Comparison of ENCODE assay signal across 1 cellular context in the genomic region with DNA sequence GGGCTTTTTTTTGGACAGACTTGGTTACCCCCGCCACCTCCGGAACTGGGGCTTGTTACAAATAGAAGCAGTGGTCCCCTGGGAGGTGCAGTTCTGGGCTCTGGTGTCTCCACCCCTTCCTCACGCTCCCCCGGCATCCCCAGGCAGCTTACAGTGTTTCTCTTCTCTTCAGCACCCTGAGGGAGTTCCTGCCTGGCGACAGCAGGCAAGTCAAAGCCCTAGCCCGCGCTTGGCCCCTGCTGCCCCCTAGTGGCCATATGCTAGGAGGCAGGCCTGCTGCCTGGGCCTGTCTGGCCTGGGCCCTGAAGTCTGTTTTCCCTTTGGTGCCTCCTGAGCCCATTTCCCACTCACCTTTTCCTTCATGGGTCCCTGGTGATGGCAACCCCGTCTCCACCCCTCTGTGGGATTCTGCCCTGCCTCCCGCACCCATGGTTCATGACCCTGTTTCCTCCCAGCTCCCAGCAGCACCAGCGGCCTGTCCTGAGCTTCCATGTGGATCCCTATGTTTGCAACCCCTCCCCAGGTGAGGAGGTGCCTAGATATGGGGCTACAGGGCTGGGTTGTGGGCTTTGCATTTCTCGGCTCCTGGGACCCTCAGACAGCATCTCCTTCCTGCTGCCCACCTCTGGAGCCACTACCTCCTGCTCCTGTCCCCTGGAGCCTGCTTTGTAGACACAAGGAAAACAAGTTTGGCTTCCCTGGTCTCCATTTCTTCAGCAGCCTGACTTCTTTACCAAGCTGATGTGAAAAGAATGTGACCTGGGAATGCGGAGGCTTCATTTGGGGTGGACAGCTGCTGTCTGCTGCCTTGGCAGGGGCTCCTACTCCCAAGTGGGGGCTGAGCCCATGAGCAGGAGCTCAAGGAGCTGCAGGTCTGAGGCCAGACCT.
TF ChIP-seq lines count a peak whose summit lies in the region.

No MANE protein-coding gene starts in this region.

TF ChIP-seq in GM12878, 131 proteins besides CTCF, POLR2A, EP300 and RAD21 (continued from another document and continues in another):
- TF ChIP-seq MAX (IDR thresholded peaks at IDR 0.05; ENCODE audit: low read depth, low read length) (peak; percentile 52; the same call in 1 of the 2 replicates), RAD51 (IDR thresholded peaks at IDR 0.05) (no peak), YBX1 (IDR thresholded peaks at IDR 0.05) (no peak), YY1 (IDR thresholded peaks at IDR 0.05; ENCODE audit: low read depth, low read length) (peak; percentile 76), JUND (IDR thresholded peaks at IDR 0.05; ENCODE audit: low read depth, low read length) (no peak), POLR2AphosphoS2 (IDR thresholded peaks at IDR 0.05; ENCODE audit: low read depth, low read length) (0 out of 2 replicates have a peak, but pooled peaks have one; percentile 74), GABPA (IDR thresholded peaks at IDR 0.05; ENCODE audit: low read depth) (no peak), MYC (IDR thresholded peaks at IDR 0.05; ENCODE audit: insufficient read depth, insufficient read length, insufficient replicate concordance, low read length, severe bottlenecking) (no peak), KDM1A (IDR thresholded peaks at IDR 0.05; ENCODE audit: borderline replicate concordance) (no peak), MEF2A (IDR thresholded peaks at IDR 0.05; ENCODE audit: insufficient read depth, low read depth, low read length) (peak; percentile 22; the same call in 1 of the 2 replicates), ZNF274 (IDR thresholded peaks at IDR 0.05; ENCODE audit: insufficient read depth, insufficient read length) (no peak), HCFC1 (IDR thresholded peaks at IDR 0.05; ENCODE audit: low read length) (peak; percentile 18; the same call in 1 of the 2 replicates), RCOR1 (conservative IDR thresholded peaks at IDR 0.05; ENCODE audit: low read depth, low read length) (0 out of 2 replicates have a peak, but pooled peaks have one; percentile 33), IRF4 (IDR thresholded peaks at IDR 0.05; ENCODE audit: low read depth, low read length) (peak; percentile 14; the same call in 1 of the 2 replicates), SKIL (IDR thresholded peaks at IDR 0.05; ENCODE audit: low read depth, poor library complexity, severe bottlenecking) (no peak), SMAD1 (IDR thresholded peaks at IDR 0.05; ENCODE audit: low read depth, partially characterized antibody) (no peak), ZBTB33 (IDR thresholded peaks at IDR 0.05) (no peak), LARP7 (IDR thresholded peaks at IDR 0.05) (peak; percentile 82), RFX5 (IDR thresholded peaks at IDR 0.05; ENCODE audit: low read depth, low read length) (peak; percentile 68; the same call in 1 of the 2 replicates), TARDBP (IDR thresholded peaks at IDR 0.05; ENCODE audit: borderline replicate concordance) (0 out of 2 replicates have a peak, but pooled peaks have one; percentile 61), CREB1 (IDR thresholded peaks at IDR 0.05; ENCODE audit: low read depth) (0 out of 2 replicates have a peak, but pooled peaks have one; percentile 33), CEBPZ (IDR thresholded peaks at IDR 0.05; ENCODE audit: low read depth, low read length) (no peak; the same call in 1 of the 2 replicates), PAX5 (IDR thresholded peaks at IDR 0.05; ENCODE audit: borderline replicate concordance, low read depth, low read length) (0 out of 2 replicates have a peak, but pooled peaks have one; percentile 28), SIN3A (IDR thresholded peaks at IDR 0.05; ENCODE audit: low read depth, low read length) (peak; percentile 64; the same call in 1 of the 2 replicates), ATF7 (IDR thresholded peaks at IDR 0.05; ENCODE audit: low read depth) (no peak), SIX5 (IDR thresholded peaks at IDR 0.05; ENCODE audit: low read depth, low read length, severe bottlenecking) (no peak), ZNF592 (IDR thresholded peaks at IDR 0.05) (no peak), ZNF622 (IDR thresholded peaks at IDR 0.05) (no peak)
- TF ChIP-seq, protein P1, sequence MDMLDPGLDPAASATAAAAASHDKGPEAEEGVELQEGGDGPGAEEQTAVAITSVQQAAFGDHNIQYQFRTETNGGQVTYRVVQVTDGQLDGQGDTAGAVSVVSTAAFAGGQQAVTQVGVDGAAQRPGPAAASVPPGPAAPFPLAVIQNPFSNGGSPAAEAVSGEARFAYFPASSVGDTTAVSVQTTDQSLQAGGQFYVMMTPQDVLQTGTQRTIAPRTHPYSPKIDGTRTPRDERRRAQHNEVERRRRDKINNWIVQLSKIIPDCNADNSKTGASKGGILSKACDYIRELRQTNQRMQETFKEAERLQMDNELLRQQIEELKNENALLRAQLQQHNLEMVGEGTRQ (IDR thresholded peaks at IDR 0.05; ENCODE audit: borderline replicate concordance, low read depth, low read length), result no peak
- TF ChIP-seq, protein P2, sequence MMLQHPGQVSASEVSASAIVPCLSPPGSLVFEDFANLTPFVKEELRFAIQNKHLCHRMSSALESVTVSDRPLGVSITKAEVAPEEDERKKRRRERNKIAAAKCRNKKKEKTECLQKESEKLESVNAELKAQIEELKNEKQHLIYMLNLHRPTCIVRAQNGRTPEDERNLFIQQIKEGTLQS (IDR thresholded peaks at IDR 0.05; ENCODE audit: borderline replicate concordance, extremely low read depth, low read depth, low read length), result no peak
- TF ChIP-seq, protein P3, sequence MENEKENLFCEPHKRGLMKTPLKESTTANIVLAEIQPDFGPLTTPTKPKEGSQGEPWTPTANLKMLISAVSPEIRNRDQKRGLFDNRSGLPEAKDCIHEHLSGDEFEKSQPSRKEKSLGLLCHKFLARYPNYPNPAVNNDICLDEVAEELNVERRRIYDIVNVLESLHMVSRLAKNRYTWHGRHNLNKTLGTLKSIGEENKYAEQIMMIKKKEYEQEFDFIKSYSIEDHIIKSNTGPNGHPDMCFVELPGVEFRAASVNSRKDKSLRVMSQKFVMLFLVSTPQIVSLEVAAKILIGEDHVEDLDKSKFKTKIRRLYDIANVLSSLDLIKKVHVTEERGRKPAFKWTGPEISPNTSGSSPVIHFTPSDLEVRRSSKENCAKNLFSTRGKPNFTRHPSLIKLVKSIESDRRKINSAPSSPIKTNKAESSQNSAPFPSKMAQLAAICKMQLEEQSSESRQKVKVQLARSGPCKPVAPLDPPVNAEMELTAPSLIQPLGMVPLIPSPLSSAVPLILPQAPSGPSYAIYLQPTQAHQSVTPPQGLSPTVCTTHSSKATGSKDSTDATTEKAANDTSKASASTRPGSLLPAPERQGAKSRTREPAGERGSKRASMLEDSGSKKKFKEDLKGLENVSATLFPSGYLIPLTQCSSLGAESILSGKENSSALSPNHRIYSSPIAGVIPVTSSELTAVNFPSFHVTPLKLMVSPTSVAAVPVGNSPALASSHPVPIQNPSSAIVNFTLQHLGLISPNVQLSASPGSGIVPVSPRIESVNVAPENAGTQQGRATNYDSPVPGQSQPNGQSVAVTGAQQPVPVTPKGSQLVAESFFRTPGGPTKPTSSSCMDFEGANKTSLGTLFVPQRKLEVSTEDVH (IDR thresholded peaks at IDR 0.05; ENCODE audit: low read depth, partially characterized antibody), result no peak
- TF ChIP-seq, protein P4, sequence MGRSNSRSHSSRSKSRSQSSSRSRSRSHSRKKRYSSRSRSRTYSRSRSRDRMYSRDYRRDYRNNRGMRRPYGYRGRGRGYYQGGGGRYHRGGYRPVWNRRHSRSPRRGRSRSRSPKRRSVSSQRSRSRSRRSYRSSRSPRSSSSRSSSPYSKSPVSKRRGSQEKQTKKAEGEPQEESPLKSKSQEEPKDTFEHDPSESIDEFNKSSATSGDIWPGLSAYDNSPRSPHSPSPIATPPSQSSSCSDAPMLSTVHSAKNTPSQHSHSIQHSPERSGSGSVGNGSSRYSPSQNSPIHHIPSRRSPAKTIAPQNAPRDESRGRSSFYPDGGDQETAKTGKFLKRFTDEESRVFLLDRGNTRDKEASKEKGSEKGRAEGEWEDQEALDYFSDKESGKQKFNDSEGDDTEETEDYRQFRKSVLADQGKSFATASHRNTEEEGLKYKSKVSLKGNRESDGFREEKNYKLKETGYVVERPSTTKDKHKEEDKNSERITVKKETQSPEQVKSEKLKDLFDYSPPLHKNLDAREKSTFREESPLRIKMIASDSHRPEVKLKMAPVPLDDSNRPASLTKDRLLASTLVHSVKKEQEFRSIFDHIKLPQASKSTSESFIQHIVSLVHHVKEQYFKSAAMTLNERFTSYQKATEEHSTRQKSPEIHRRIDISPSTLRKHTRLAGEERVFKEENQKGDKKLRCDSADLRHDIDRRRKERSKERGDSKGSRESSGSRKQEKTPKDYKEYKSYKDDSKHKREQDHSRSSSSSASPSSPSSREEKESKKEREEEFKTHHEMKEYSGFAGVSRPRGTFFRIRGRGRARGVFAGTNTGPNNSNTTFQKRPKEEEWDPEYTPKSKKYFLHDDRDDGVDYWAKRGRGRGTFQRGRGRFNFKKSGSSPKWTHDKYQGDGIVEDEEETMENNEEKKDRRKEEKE (IDR thresholded peaks at IDR 0.05), result no peak
